In genomic region chr12:53124352-53124723, GRCh38 we compare ENCODE assay signal across 2 cellular contexts.
TF ChIP-seq lines count a peak whose summit lies in the region.

No MANE protein-coding gene starts in this region.

TF ChIP-seq in HepG2, 621 proteins besides CTCF, POLR2A, EP300 and RAD21:
- TF ChIP-seq ZNF24 (IDR thresholded peaks at IDR 0.05) = peak; percentile 73
- no peak for TF ChIP-seq THYN1 (CRISPR knock-in tag; IDR thresholded peaks at IDR 0.05; ENCODE audit: borderline replicate concordance, low read depth)

TF ChIP-seq in HEK293, 187 proteins besides CTCF, POLR2A, EP300 and RAD21:
- peak; percentile 56; the same call in 1 of the 2 replicates for TF ChIP-seq ZNF24 (tag by site-specific recombination; IDR thresholded peaks at IDR 0.05)
- TF ChIP-seq ZNF549 (tag by site-specific recombination; IDR thresholded peaks at IDR 0.05) = no peak
